9 cellular contexts compared by ENCODE assay signal in genomic region chr3:132119531-132119930, GRCh38.
"Had no signal": no experiment of that assay in that cellular context is flagged by ENCODE, and none has a peak within 500 bp of the region (broad histone marks: within the 10 kb centered on the region; RNA-seq: fewer than 3 reads in every experiment).

No MANE protein-coding gene starts in this region.

- H3K4me2 ChIP-seq: GM23338 had no signal

- H3K36me3 ChIP-seq: HAP-1 had no signal

- H3K4me3 ChIP-seq: GM23248, GM23338, HAP-1 had no signal

- ATAC-seq: GM23338, HCT116 had no signal

- H3K9ac ChIP-seq: GM23248 had no signal

- H2AFZ ChIP-seq: GM23248, GM23338 had no signal

- H3K27ac ChIP-seq: GM23248 had no signal

- H3K9me3 ChIP-seq: HAP-1 had no signal

- DNase-seq: GM23248, GOT3, H7, H9, HCEC 1CT, HFFc6 had no signal

- H3K4me1 ChIP-seq: HAP-1 had no signal
